In genomic region chr19:33195711-33196347, GRCh38 we compare ENCODE assay signal across 12 cellular contexts. TPM values are rescaled to one million over a fixed set of nuclear protein-coding genes. Genes with fewer than 3 reads are reported as not detected.
DNase-seq lines count a peak whose midpoint lies in the region; ATAC-seq and TF ChIP-seq lines count a peak whose summit lies in the region.
"Had no signal": no experiment of that assay in that cellular context is flagged by ENCODE, and none has a peak within 500 bp of the region (broad histone marks: within the 10 kb centered on the region; RNA-seq: fewer than 3 reads in every experiment).

No MANE protein-coding gene starts in this region.

- no peak for TF ChIP-seq POLR2A in heart left ventricle (IDR thresholded peaks at IDR 0.05)

- no peak overlapping the region for H2AFZ ChIP-seq in parathyroid adenoma

- CTCF ChIA-PET in activated naive CD4-positive, alpha-beta T cell treated with anti-CD3 and anti-CD28 coated beads, Interleukin-2, amount 10 ng/mL, durations not matched to agents 7 days and 5 days (lab: Charles Lee) = interaction anchor here (2.3 kb wide), 1 partner anchor 11 kb away, joined by 9 read pairs; no protein-coding TSS in a partner anchor

- ATAC-seq in heart left ventricle (peak in 1 of 4 donors; percentile 3), GM21390 (IDR thresholded peaks at IDR 0.05; ENCODE audit: unreplicated experiment) (no peak), HG03045 (IDR thresholded peaks at IDR 0.05; ENCODE audit: unreplicated experiment) (no peak)

- peaks cover 0 to 20% (median 7%) of the 10 kb centered on the region in 12 donors for H3K4me1 ChIP-seq in heart left ventricle
- H3K4me1 ChIP-seq in parathyroid adenoma = peaks cover 9% of the 10 kb centered on the region

- peaks cover 7 to 19% (median 11%) of the 10 kb centered on the region in 3 donors for H3K27me3 Mint-ChIP-seq in CD14-positive monocyte (ENCODE audit: low read depth in 3 of 3)
- peaks cover 69% of the 10 kb centered on the region for H3K27me3 Mint-ChIP-seq in activated naive CD4-positive, alpha-beta T cell treated with anti-CD3 and anti-CD28 coated beads, Interleukin-2, amount 10 ng/mL, durations not matched to agents 7 days and 5 days

- no peaks in the 10 kb centered on the region for H3K27me3 ChIP-seq in WERI-Rb-1 (ENCODE audit: insufficient read depth, low read depth, severe bottlenecking)
- H3K27me3 ChIP-seq in heart left ventricle = peaks cover 0 to 4% (median 0%) of the 10 kb centered on the region in 9 donors
- H3K27me3 ChIP-seq in parathyroid adenoma (ENCODE audit: control insufficient read depth, insufficient read depth, low read length) = no peaks in the 10 kb centered on the region

- H3K36me3 ChIP-seq in WERI-Rb-1 = peaks cover 31% of the 10 kb centered on the region
- H3K36me3 ChIP-seq in heart left ventricle = peaks cover 0 to 15% (median 0%) of the 10 kb centered on the region in 9 donors
- peaks cover 2% of the 10 kb centered on the region for H3K36me3 ChIP-seq in parathyroid adenoma (ENCODE audit: control insufficient read depth, insufficient read depth, low read length)

- peak overlapping the region; percentile 79 to 89 for H3K4me3 Mint-ChIP-seq in CD14-positive monocyte
- H3K4me3 Mint-ChIP-seq in activated naive CD4-positive, alpha-beta T cell treated with anti-CD3 and anti-CD28 coated beads, Interleukin-2, amount 10 ng/mL, durations not matched to agents 7 days and 5 days = no peak overlapping the region

- H3K4me3 ChIP-seq in WERI-Rb-1 (ENCODE audit: low read depth, low read length) = peak overlapping the region; percentile 62
- H3K4me3 ChIP-seq in heart left ventricle = peak overlapping the region in 11 of 12 donors; percentile 44 to 87 (median 64)
- H3K4me3 ChIP-seq in parathyroid adenoma (ENCODE audit: low read depth, low read length) = peak overlapping the region; percentile 65

- peaks cover 12 to 24% of the 10 kb centered on the region in 2 donors for H3K36me3 Mint-ChIP-seq in CD14-positive monocyte
- no peaks in the 10 kb centered on the region for H3K36me3 Mint-ChIP-seq in activated naive CD4-positive, alpha-beta T cell treated with anti-CD3 and anti-CD28 coated beads, Interleukin-2, amount 10 ng/mL, durations not matched to agents 7 days and 5 days

- H3K27ac ChIP-seq in WERI-Rb-1 (no peak overlapping the region), heart left ventricle (peak overlapping the region in 1 of 12 donors; percentile 78), parathyroid adenoma (no peak overlapping the region)

- peaks cover 5% of the 10 kb centered on the region for H3K79me2 ChIP-seq in parathyroid adenoma

- H3K4me2 ChIP-seq in parathyroid adenoma (ENCODE audit: low read length) = peak overlapping the region; percentile 85

- no peak overlapping the region for H3K9ac ChIP-seq in parathyroid adenoma

- intact Hi-C loops in CD14-positive monocyte (cut with micrococcal nuclease) = no loop called here
- intact Hi-C loops in heart left ventricle (cut with DNase I) = no loop called here

- no peaks in the 10 kb centered on the region for H3K9me3 Mint-ChIP-seq in CD14-positive monocyte
- no peaks in the 10 kb centered on the region for H3K9me3 Mint-ChIP-seq in activated naive CD4-positive, alpha-beta T cell treated with anti-CD3 and anti-CD28 coated beads, Interleukin-2, amount 10 ng/mL, durations not matched to agents 7 days and 5 days

- no peak for DNase-seq in CD14-positive monocyte (ENCODE audit: low spot score)
- no peak for DNase-seq in WERI-Rb-1
- peak in 3 of 5 donors; percentile 24 to 47 (median 26) for DNase-seq in heart left ventricle
- DNase-seq in NCI-H1930 (lab: John Stamatoyannopoulos, UW) = no peak
- DNase-seq in activated naive CD4-positive, alpha-beta T cell treated with anti-CD3 and anti-CD28 coated beads, Interleukin-2, amount 10 ng/mL, durations not matched to agents 7 days and 5 days = no peak
- DNase-seq: activated gamma-delta T cell treated with Interleukin-2 at 50 U/mL for 16 hours, DMS153, NCI-H524 had no signal

- WGBS in heart left ventricle, 4 donors = 70 to 85% (median 78%) methylated on average over 10 to 16 of the region's 16 CpGs

- H3K27ac Mint-ChIP-seq in CD14-positive monocyte = peak overlapping the region in 1 of 7 donors; percentile 30
- H3K27ac Mint-ChIP-seq in activated naive CD4-positive, alpha-beta T cell treated with anti-CD3 and anti-CD28 coated beads, Interleukin-2, amount 10 ng/mL, durations not matched to agents 7 days and 5 days = no peak overlapping the region

- H3K4me1 Mint-ChIP-seq in CD14-positive monocyte = peaks cover 65% of the 10 kb centered on the region
- H3K4me1 Mint-ChIP-seq in activated naive CD4-positive, alpha-beta T cell treated with anti-CD3 and anti-CD28 coated beads, Interleukin-2, amount 10 ng/mL, durations not matched to agents 7 days and 5 days = peaks cover 3% of the 10 kb centered on the region

- H3K9me3 ChIP-seq in WERI-Rb-1 (ENCODE audit: severe bottlenecking) (no peaks in the 10 kb centered on the region), heart left ventricle (no peaks in the 10 kb centered on the region), parathyroid adenoma (ENCODE audit: control insufficient read depth, low read length) (no peaks in the 10 kb centered on the region)

- TF ChIP-seq CTCF in CD14-positive monocyte (IDR thresholded peaks at IDR 0.05) (no peak), WERI-Rb-1 (IDR thresholded peaks at IDR 0.05; ENCODE audit: low read depth, low read length) (no peak), heart left ventricle (IDR thresholded peaks at IDR 0.05) (no peak), parathyroid adenoma (IDR thresholded peaks at IDR 0.05) (no peak)

RNA-seq across cellular contexts. Expression of gene LRP3, which starts 1.7 kb away (rescaled TPM):
- polyA plus RNA-seq in CD14-positive monocyte = 1 to 10 TPM; 1.4 to 4.1 TPM
- total RNA-seq in heart left ventricle = 10 to 100 TPM; 16.0 to 31.7 (median 18.7) TPM
- 10 to 100 TPM in 1 of 2 donors, 1 to 10 TPM in 1; 8.2 to 15.8 TPM for polyA plus RNA-seq in heart left ventricle

RNA-seq across cellular contexts. Expression of gene SLC7A10, which starts 29.8 kb away (rescaled TPM):
- polyA plus RNA-seq in CD14-positive monocyte (not detected), heart left ventricle (under 1 TPM; 0.11 to 0.35 TPM)
- total RNA-seq in heart left ventricle = 1 to 10 TPM in 1 of 9 donors, under 1 TPM in 3, not detected in 5; 0.23 to 2.3 (median 0.41) TPM
- total RNA-seq: right cardiac atrium had no signal

Comparison
In these comparisons a context has a peak if more than half of its experiments do, and no peak if none do; other contexts are left out.
1. DNase-seq: peak in heart left ventricle (3 of 5); none in CD14-positive monocyte (single experiment), WERI-Rb-1 (single experiment), NCI-H1930 (0 of 2) and activated naive CD4-positive, alpha-beta T cell treated with anti-CD3 and anti-CD28 coated beads, Interleukin-2, amount 10 ng/mL, durations not matched to agents 7 days and 5 days (single experiment).
2. Peak in every context shown above with its lines, with median percentiles within 50 percentile points of each other: H3K4me3 ChIP-seq.